19 cellular contexts compared by ENCODE assay signal in genomic region chr1:71106658-71107322, GRCh38. TPM values are rescaled to one million over a fixed set of nuclear protein-coding genes. Genes with fewer than 3 reads are reported as not detected.
DNase-seq lines count a peak whose midpoint lies in the region; ATAC-seq and TF ChIP-seq lines count a peak whose summit lies in the region.
"Had no signal": no experiment of that assay in that cellular context is flagged by ENCODE, and none has a peak within 500 bp of the region (broad histone marks: within the 10 kb centered on the region; RNA-seq: fewer than 3 reads in every experiment).

No MANE protein-coding gene starts in this region.

- H3K79me2 ChIP-seq in ACC112 (ENCODE audit: control insufficient read depth, insufficient read depth, low read length, unreplicated experiment), result no peaks in the 10 kb centered on the region

- in situ Hi-C loops in astrocyte of the spinal cord (cut with HindIII; ENCODE audit: low sequenced_read_pairs) (no loop called here), KBM-7 (cut with MboI; ENCODE audit: low pct_unique_long_range_greater_than_20kb, low sequenced_read_pairs) (no loop called here)

- H3K4me1 ChIP-seq in ACC112 (ENCODE audit: control insufficient read depth, insufficient read depth, low read length, unreplicated experiment) (peaks cover 12% of the 10 kb centered on the region), lower lobe of right lung (no peaks in the 10 kb centered on the region)
- H3K4me1 ChIP-seq: Peyer's patch had no signal

- H2AFZ ChIP-seq in ACC112 (ENCODE audit: low read length, unreplicated experiment), result peak overlapping the region; percentile 51

- peak overlapping the region; percentile 43 for H3K27ac ChIP-seq in ACC112 (ENCODE audit: low read depth, low read length)
- no peak overlapping the region for H3K27ac ChIP-seq in lower lobe of right lung
- H3K27ac ChIP-seq: Peyer's patch had no signal

- H3K4me3 ChIP-seq in ACC112 (ENCODE audit: low read depth, low read length) (no peak overlapping the region), astrocyte of the spinal cord (ENCODE audit: low read depth, low read length) (no peak overlapping the region), lower lobe of right lung (no peak overlapping the region)
- H3K4me3 ChIP-seq: Peyer's patch had no signal

- H3K27me3 ChIP-seq in ACC112 (ENCODE audit: insufficient read depth, low read length) (no peaks in the 10 kb centered on the region), lower lobe of right lung (ENCODE audit: low read depth) (no peaks in the 10 kb centered on the region)
- H3K27me3 ChIP-seq: Peyer's patch had no signal

- no peak for ATAC-seq in lower lobe of right lung
- ATAC-seq in HG03571 (IDR thresholded peaks at IDR 0.05; ENCODE audit: unreplicated experiment), result no peak
- ATAC-seq: HCT116, Right ventricle myocardium inferior had no signal

- intact Hi-C loops in lower lobe of right lung (cut with DNase I), result no loop called here

- H3K36me3 ChIP-seq in ACC112 (ENCODE audit: insufficient read depth, low read length) (no peaks in the 10 kb centered on the region), lower lobe of right lung (no peaks in the 10 kb centered on the region)
- H3K36me3 ChIP-seq: Peyer's patch had no signal

- H3K9me3 ChIP-seq in lower lobe of right lung, result no peaks in the 10 kb centered on the region
- H3K9me3 ChIP-seq: Peyer's patch had no signal

- TF ChIP-seq CTCF in astrocyte of the spinal cord (IDR thresholded peaks at IDR 0.05; ENCODE audit: low read depth, low read length), result no peak
- no peak for TF ChIP-seq CTCF in lower lobe of right lung (IDR thresholded peaks at IDR 0.05)

- DNase-seq in NCI-H446 treated with DMSO at 0.1 percent for 48 hours (lab: John Stamatoyannopoulos, UW), result peak; percentile 69
- DNase-seq in astrocyte of the spinal cord (ENCODE audit: low read depth, low spot score), result peak; percentile 7
- peak; percentile 5 for DNase-seq in iris pigment epithelial cell (ENCODE audit: low read depth)
- no peak for DNase-seq in lower lobe of right lung
- DNase-seq in KBM-7, result no peak
- no peak for DNase-seq in glomerular visceral epithelial cell (ENCODE audit: extremely low spot score)
- DNase-seq: DMS53, GDM1, GOT3, NCI-H1092, NCI-H1436, NCI-H1930, NCI-H510A, NCI-H748 treated with DMSO at 0.1 percent for 48 hours, Peyer's patch had no signal

RNA-seq across cellular contexts. Expression of gene ZRANB2, which starts 26.0 kb away (rescaled TPM):
- 85.2 TPM for total RNA-seq in lower lobe of right lung

RNA-seq across cellular contexts. Expression of gene PTGER3, which starts 59.2 kb away (rescaled TPM):
- total RNA-seq in lower lobe of right lung, result 1.9 TPM

Comparison
In these comparisons a context has a peak if more than half of its experiments do, and no peak if none do; other contexts are left out.
1. DNase-seq: peak in NCI-H446 treated with DMSO at 0.1 percent for 48 hours (single experiment), astrocyte of the spinal cord (single experiment) and iris pigment epithelial cell (single experiment); none in lower lobe of right lung (single experiment), KBM-7 (single experiment) and glomerular visceral epithelial cell (single experiment).